Comparison of ENCODE assay signal across 5 cellular contexts in genomic region chr19:13922118-13922517, GRCh38. TPM values are rescaled to one million over a fixed set of nuclear protein-coding genes. Genes with fewer than 3 reads are reported as not detected.
"Had no signal": no experiment of that assay in that cellular context is flagged by ENCODE, and none has a peak within 500 bp of the region (broad histone marks: within the 10 kb centered on the region; RNA-seq: fewer than 3 reads in every experiment).

No MANE protein-coding gene starts in this region.

RNA-seq across cellular contexts. Expression of gene PODNL1, which starts 16.1 kb away (rescaled TPM):
- total RNA-seq: NCI-H460, SK-MEL-5 had no signal

RNA-seq across cellular contexts. Expression of gene NANOS3, which starts 45.2 kb away (rescaled TPM):
- total RNA-seq: LHCN-M2, MCF 10A, NCI-H460, OCI-LY7, SK-MEL-5 had no signal
